24 cellular contexts compared by ENCODE assay signal in genomic region chr15:68441045-68441743, GRCh38. TPM values are rescaled to one million over a fixed set of nuclear protein-coding genes. Genes with fewer than 3 reads are reported as not detected.
DNase-seq lines count a peak whose midpoint lies in the region; ATAC-seq and TF ChIP-seq lines count a peak whose summit lies in the region.
"Had no signal": no experiment of that assay in that cellular context is flagged by ENCODE, and none has a peak within 500 bp of the region (broad histone marks: within the 10 kb centered on the region; RNA-seq: fewer than 3 reads in every experiment).

No MANE protein-coding gene starts in this region.

- H3K9me3 Mint-ChIP-seq in activated T-helper 1 cell treated with anti-CD3 and anti-CD28 coated beads, Interleukin-12 subunit alpha, Interleukin-12 subunit beta, Interleukin-2, Interleukin-4 antibody, amounts not matched to agents 30 ng/mL and 10 ng/mL and 1 ng/mL, durations not matched to agents 14 hours and 24 hours and 36 hours: no peaks in the 10 kb centered on the region
- H3K9me3 Mint-ChIP-seq: CD4-positive, alpha-beta T cell; central memory CD8-positive, alpha-beta T cell; natural killer cell had no signal

- DNase-seq in AG08395 (ENCODE audit: low spot score): peak; percentile 56
- DNase-seq in OCI-M2 (lab: John Stamatoyannopoulos, UW; ENCODE audit: unreplicated experiment): peak; percentile 20
- peak in 1 of 5 donors; percentile 15 for DNase-seq in heart left ventricle
- DNase-seq in osteoblast (ENCODE audit: insufficient read length, low spot score, missing footprints): peak; percentile 9
- no peak for DNase-seq in NCI-H1092 treated with DMSO at 0.1 percent for 48 hours (lab: John Stamatoyannopoulos, UW)
- no peak for DNase-seq in activated T-helper 1 cell treated with anti-CD3 and anti-CD28 coated beads, Interleukin-12 subunit alpha, Interleukin-12 subunit beta, Interleukin-2, Interleukin-4 antibody, amounts not matched to agents 30 ng/mL and 10 ng/mL and 1 ng/mL, durations not matched to agents 14 hours and 24 hours and 36 hours (ENCODE audit: low spot score)
- no peak for DNase-seq in activated CD4-positive, alpha-beta T cell treated with anti-CD3 and anti-CD28 coated beads, Interleukin-2, amount 50 U/mL, for 4 hours
- DNase-seq: CD4-positive, alpha-beta T cell; DND-41; lower lobe of right lung; natural killer cell; NCI-H1436 treated with DMSO at 0.1 percent for 48 hours; NCI-H345; SHP77; stimulated activated CD4-positive, alpha-beta T cell treated with anti-CD3 and anti-CD28 coated beads, Interleukin-12 subunit alpha, Interleukin-12 subunit beta, amount 100 ng/mL, for 4 hours; stimulated activated naive CD4-positive, alpha-beta T cell; T-helper 1 cell; trophoblast cell; WERI-Rb-1 had no signal

- H3K4me1 ChIP-seq in heart left ventricle (peaks cover 0 to 22% (median 4%) of the 10 kb centered on the region in 12 donors), osteoblast (ENCODE audit: insufficient read depth, low read length) (peaks cover 14% of the 10 kb centered on the region)
- H3K4me1 ChIP-seq: psoas muscle had no signal

- H3K4me1 Mint-ChIP-seq in activated T-helper 1 cell treated with anti-CD3 and anti-CD28 coated beads, Interleukin-12 subunit alpha, Interleukin-12 subunit beta, Interleukin-2, Interleukin-4 antibody, amounts not matched to agents 30 ng/mL and 10 ng/mL and 1 ng/mL, durations not matched to agents 14 hours and 24 hours and 36 hours (ENCODE audit: low read depth): no peaks in the 10 kb centered on the region
- H3K4me1 Mint-ChIP-seq: central memory CD8-positive, alpha-beta T cell; natural killer cell had no signal

- no peaks in the 10 kb centered on the region for H4K20me1 ChIP-seq in osteoblast (ENCODE audit: insufficient read depth, low read length)

- no peaks in the 10 kb centered on the region for H3K36me3 Mint-ChIP-seq in activated T-helper 1 cell treated with anti-CD3 and anti-CD28 coated beads, Interleukin-12 subunit alpha, Interleukin-12 subunit beta, Interleukin-2, Interleukin-4 antibody, amounts not matched to agents 30 ng/mL and 10 ng/mL and 1 ng/mL, durations not matched to agents 14 hours and 24 hours and 36 hours (ENCODE audit: low read depth)
- H3K36me3 Mint-ChIP-seq: natural killer cell had no signal

- intact Hi-C loops in heart left ventricle (cut with DNase I): no loop called here
- intact Hi-C loops in activated T-helper 1 cell treated with anti-CD3 and anti-CD28 coated beads, Interleukin-12 subunit alpha, Interleukin-12 subunit beta, Interleukin-2, Interleukin-4 antibody, amounts not matched to agents 30 ng/mL and 10 ng/mL and 1 ng/mL, durations not matched to agents 14 hours and 24 hours and 36 hours (cut with micrococcal nuclease): no loop called here

- no peak overlapping the region for H3K4me2 ChIP-seq in osteoblast (ENCODE audit: insufficient read depth, low read length)

- WGBS in heart left ventricle, 4 donors: 38 to 64% (median 62%) methylated on average over 3 of the region's 3 CpGs

- TF ChIP-seq CTCF in heart left ventricle (IDR thresholded peaks at IDR 0.05) (no peak), osteoblast (IDR thresholded peaks at IDR 0.05; ENCODE audit: extremely low read depth, low read depth, low read length) (no peak)

- H3K4me3 ChIP-seq in heart left ventricle (no peak overlapping the region), osteoblast (ENCODE audit: insufficient read depth, low read length) (no peak overlapping the region)
- H3K4me3 ChIP-seq: adrenal gland, lower lobe of right lung, psoas muscle had no signal

- H3K27me3 Mint-ChIP-seq in activated T-helper 1 cell treated with anti-CD3 and anti-CD28 coated beads, Interleukin-12 subunit alpha, Interleukin-12 subunit beta, Interleukin-2, Interleukin-4 antibody, amounts not matched to agents 30 ng/mL and 10 ng/mL and 1 ng/mL, durations not matched to agents 14 hours and 24 hours and 36 hours (ENCODE audit: insufficient read depth): peaks cover 47% of the 10 kb centered on the region

- no peak overlapping the region for H2AFZ ChIP-seq in osteoblast (ENCODE audit: low read length)

- no peaks in the 10 kb centered on the region for H3K36me3 ChIP-seq in heart left ventricle
- H3K36me3 ChIP-seq in osteoblast (ENCODE audit: insufficient read depth, low read length): no peaks in the 10 kb centered on the region
- H3K36me3 ChIP-seq: adrenal gland, lower lobe of right lung, WERI-Rb-1 had no signal

- H3K9me3 ChIP-seq in heart left ventricle: no peaks in the 10 kb centered on the region
- no peaks in the 10 kb centered on the region for H3K9me3 ChIP-seq in osteoblast (ENCODE audit: low read depth, low read length)
- H3K9me3 ChIP-seq: adrenal gland, lower lobe of right lung, psoas muscle had no signal

- peak overlapping the region in 2 of 12 donors; percentile 30 to 44 for H3K27ac ChIP-seq in heart left ventricle
- no peak overlapping the region for H3K27ac ChIP-seq in osteoblast (ENCODE audit: low read depth, low read length)
- H3K27ac ChIP-seq: lower lobe of right lung, psoas muscle, WERI-Rb-1 had no signal

- no peak overlapping the region for H3K27ac Mint-ChIP-seq in activated T-helper 1 cell treated with anti-CD3 and anti-CD28 coated beads, Interleukin-12 subunit alpha, Interleukin-12 subunit beta, Interleukin-2, Interleukin-4 antibody, amounts not matched to agents 30 ng/mL and 10 ng/mL and 1 ng/mL, durations not matched to agents 14 hours and 24 hours and 36 hours
- H3K27ac Mint-ChIP-seq: CD4-positive, alpha-beta T cell; natural killer cell had no signal

- H3K27me3 ChIP-seq in heart left ventricle (peaks cover 0 to 18% (median 0%) of the 10 kb centered on the region in 9 donors), osteoblast (ENCODE audit: insufficient read depth, low read length) (peaks cover 13% of the 10 kb centered on the region)
- H3K27me3 ChIP-seq: adrenal gland had no signal

- TF ChIP-seq POLR2A in heart left ventricle (IDR thresholded peaks at IDR 0.05): no peak

- H3K4me3 Mint-ChIP-seq in activated T-helper 1 cell treated with anti-CD3 and anti-CD28 coated beads, Interleukin-12 subunit alpha, Interleukin-12 subunit beta, Interleukin-2, Interleukin-4 antibody, amounts not matched to agents 30 ng/mL and 10 ng/mL and 1 ng/mL, durations not matched to agents 14 hours and 24 hours and 36 hours: no peak overlapping the region
- H3K4me3 Mint-ChIP-seq: CD4-positive, alpha-beta T cell; central memory CD8-positive, alpha-beta T cell; natural killer cell had no signal

- ATAC-seq in heart left ventricle (peak in 3 of 4 donors; percentile 55 to 68 (median 58)), GM18867 (IDR thresholded peaks at IDR 0.05; ENCODE audit: unreplicated experiment) (no peak)
- ATAC-seq: HCT116, lower lobe of right lung, natural killer cell, psoas muscle had no signal

- H3K79me2 ChIP-seq in osteoblast (ENCODE audit: insufficient read depth, low read length): no peaks in the 10 kb centered on the region

RNA-seq across cellular contexts. Expression of gene ITGA11, which starts 9.2 kb away (rescaled TPM):
- total RNA-seq in heart left ventricle: 10 to 100 TPM in 6 of 9 donors, 1 to 10 TPM in 3; 7.8 to 35.5 (median 12.8) TPM
- polyA plus RNA-seq in heart left ventricle: 1 to 10 TPM; 2.1 to 5.9 TPM
- 567 and 697 TPM in 2 replicates for total RNA-seq in osteoblast
- total RNA-seq in activated T-helper 1 cell treated with anti-CD3 and anti-CD28 coated beads, Interleukin-12 subunit alpha, Interleukin-12 subunit beta, Interleukin-2, Interleukin-4 antibody, amounts not matched to agents 30 ng/mL and 10 ng/mL and 1 ng/mL, durations not matched to agents 14 hours and 24 hours and 36 hours: 0.23 and 0.27 TPM in 2 replicates
- total RNA-seq: natural killer cell had no signal

Comparison
In these comparisons a context has a peak if more than half of its experiments do, and no peak if none do; other contexts are left out.
1. DNase-seq: peak in AG08395 (single experiment), OCI-M2 (single experiment) and osteoblast (single experiment); none in NCI-H1092 treated with DMSO at 0.1 percent for 48 hours (single experiment), activated T-helper 1 cell treated with anti-CD3 and anti-CD28 coated beads, Interleukin-12 subunit alpha, Interleukin-12 subunit beta, Interleukin-2, Interleukin-4 antibody, amounts not matched to agents 30 ng/mL and 10 ng/mL and 1 ng/mL, durations not matched to agents 14 hours and 24 hours and 36 hours (single experiment) and activated CD4-positive, alpha-beta T cell treated with anti-CD3 and anti-CD28 coated beads, Interleukin-2, amount 50 U/mL, for 4 hours (0 of 2).
2. RNA of gene ITGA11, which starts 9.2 kb away (total RNA-seq): 567 to 697 TPM in osteoblast; 7.8 to 35.5 TPM in heart left ventricle and 0.23 to 0.27 TPM in activated T-helper 1 cell treated with anti-CD3 and anti-CD28 coated beads, Interleukin-12 subunit alpha, Interleukin-12 subunit beta, Interleukin-2, Interleukin-4 antibody, amounts not matched to agents 30 ng/mL and 10 ng/mL and 1 ng/mL, durations not matched to agents 14 hours and 24 hours and 36 hours; every median in the first group is over 10 times any median in the second.